Comparison of ENCODE assay signal across 1 cellular context in the genomic region with DNA sequence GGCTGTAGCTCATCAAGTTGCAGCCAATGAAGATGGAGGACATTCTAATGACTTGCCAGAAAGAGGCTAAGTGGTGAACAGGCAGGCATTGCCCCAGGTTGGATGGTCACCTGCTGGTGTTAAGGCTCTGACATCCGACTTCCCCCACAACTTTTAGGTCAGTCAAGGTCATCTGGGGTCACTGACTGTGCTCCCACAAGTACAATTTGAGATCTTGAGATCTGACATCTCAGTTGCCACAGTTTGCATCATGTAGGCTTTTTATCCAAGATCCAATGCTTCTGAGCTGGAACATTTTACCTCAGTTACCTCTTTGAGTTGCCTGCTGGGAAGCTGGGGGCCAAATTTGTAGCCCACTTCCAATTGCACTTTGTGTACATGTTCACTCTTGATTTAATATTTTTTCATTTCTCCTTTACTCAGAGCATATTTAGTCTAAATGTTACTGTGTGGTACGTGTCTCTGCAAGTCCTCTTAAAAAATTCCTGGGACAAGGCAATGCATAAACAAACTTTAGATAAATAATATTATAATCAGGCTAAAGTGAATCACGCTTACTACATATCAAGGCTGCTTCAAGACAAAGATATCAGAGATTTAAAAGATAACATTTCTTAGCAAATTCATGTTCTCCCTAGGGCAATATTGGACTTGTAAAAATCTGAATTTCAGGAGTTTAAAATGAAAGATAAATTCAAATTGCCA.
A peak's percentile ranks its signal among the peaks of the same experiment; 100 is the strongest.
TF ChIP-seq lines count a peak whose summit lies in the region.

No MANE protein-coding gene starts in this region.

TF ChIP-seq in GM12878, 131 proteins besides CTCF, POLR2A, EP300 and RAD21:
- TF ChIP-seq NR2F1 (conservative IDR thresholded peaks at IDR 0.05) (peak; percentile 47), POLR2AphosphoS5 (IDR thresholded peaks at IDR 0.05; ENCODE audit: low read length) (no peak), EED (IDR thresholded peaks at IDR 0.05; ENCODE audit: low read depth) (no peak)
